Comparison of ENCODE assay signal across 12 cellular contexts in genomic region chr20:34639755-34640222, GRCh38. TPM values are rescaled to one million over a fixed set of nuclear protein-coding genes. Genes with fewer than 3 reads are reported as not detected.
A peak's percentile ranks its signal among the peaks of the same experiment; 100 is the strongest.
DNase-seq lines count a peak whose midpoint lies in the region; ATAC-seq and TF ChIP-seq lines count a peak whose summit lies in the region.
"Had no signal": no experiment of that assay in that cellular context is flagged by ENCODE, and none has a peak within 500 bp of the region (broad histone marks: within the 10 kb centered on the region; RNA-seq: fewer than 3 reads in every experiment).

No MANE protein-coding gene starts in this region.

- intact Hi-C loops in right cardiac atrium (cut with DNase I), result no loop called here

- DNase-seq in cardiac muscle cell (ENCODE audit: low read depth in 1 of 2, low spot score in 1 of 2) (peak in 1 of 2 donors; percentile 2), right cardiac atrium (no peak), NCI-H82 (lab: John Stamatoyannopoulos, UW) (peak; percentile 98), kidney tubule cell (ENCODE audit: low spot score) (peak; percentile 20), type B pancreatic cell (ENCODE audit: extremely low spot score, unreplicated experiment) (no peak), cerebellar cortex (ENCODE audit: low spot score) (no peak)
- DNase-seq: activated effector memory CD4-positive, alpha-beta T cell treated with anti-CD3 and anti-CD28 coated beads, Interleukin-2, amount 50 U/mL, for 16 hours; IMR-90; testis had no signal

- no peaks in the 10 kb centered on the region for H3K9me3 Mint-ChIP-seq in type B pancreatic cell

- no peaks in the 10 kb centered on the region for H3K27me3 Mint-ChIP-seq in type B pancreatic cell

- ATAC-seq in right cardiac atrium (no peak), HG03460 (IDR thresholded peaks at IDR 0.05; ENCODE audit: unreplicated experiment) (no peak), HG02852 (IDR thresholded peaks at IDR 0.05; ENCODE audit: unreplicated experiment) (no peak)
- ATAC-seq: A549 had no signal

- H3K4me3 Mint-ChIP-seq in type B pancreatic cell, result no peak overlapping the region

- H3K9me3 ChIP-seq in cardiac muscle cell (ENCODE audit: low read depth) (no peaks in the 10 kb centered on the region), right cardiac atrium (ENCODE audit: control insufficient read depth, low read length) (no peaks in the 10 kb centered on the region)
- H3K9me3 ChIP-seq: A549, testis had no signal

- H3K27me3 ChIP-seq in cardiac muscle cell (no peaks in the 10 kb centered on the region), right cardiac atrium (ENCODE audit: control insufficient read depth, insufficient read depth) (no peaks in the 10 kb centered on the region)
- H3K27me3 ChIP-seq: testis had no signal

- peak overlapping the region; percentile 31 for H3K27ac Mint-ChIP-seq in type B pancreatic cell

- TF ChIP-seq CTCF in cardiac muscle cell (IDR thresholded peaks at IDR 0.05; ENCODE audit: low read depth, low read length), result no peak
- no peak for TF ChIP-seq CTCF in type B pancreatic cell (conservative IDR thresholded peaks at IDR 0.05)

- H3K36me3 Mint-ChIP-seq in type B pancreatic cell, result peaks cover 15% of the 10 kb centered on the region

- H3K36me3 ChIP-seq in cardiac muscle cell, result peaks cover 8% of the 10 kb centered on the region

- no peak overlapping the region for H3K4me3 ChIP-seq in cardiac muscle cell
- no peak overlapping the region for H3K4me3 ChIP-seq in right cardiac atrium (ENCODE audit: low read length)
- H3K4me3 ChIP-seq: A549, testis had no signal

- WGBS in right cardiac atrium, result 51% methylated on average over 2 of the region's 2 CpGs

- peak overlapping the region; percentile 30 for H3K27ac ChIP-seq in cardiac muscle cell
- no peak overlapping the region for H3K27ac ChIP-seq in right cardiac atrium (ENCODE audit: low read length)
- H3K27ac ChIP-seq: A549, testis had no signal

- peaks cover 9% of the 10 kb centered on the region for H3K4me1 Mint-ChIP-seq in type B pancreatic cell (ENCODE audit: unreplicated experiment)

- H3K4me1 ChIP-seq in cardiac muscle cell (ENCODE audit: low read depth), result peaks cover 3% of the 10 kb centered on the region
- H3K4me1 ChIP-seq in right cardiac atrium (ENCODE audit: control insufficient read depth, insufficient read depth, low read length), result peaks cover 1% of the 10 kb centered on the region
- H3K4me1 ChIP-seq: testis had no signal

RNA-seq across cellular contexts. Expression of gene PIGU, which starts 37.1 kb away (rescaled TPM):
- total RNA-seq in cardiac muscle cell, result 22.8 and 25.1 TPM in 2 replicates
- 37.9 and 40.9 TPM in 2 replicates for polyA plus RNA-seq in cardiac muscle cell
- 10 to 100 TPM; 11.6 to 14.4 (median 13.6) TPM for total RNA-seq in right cardiac atrium
- polyA plus RNA-seq in right cardiac atrium, result 18.9 TPM
- total RNA-seq in type B pancreatic cell (ENCODE audit: low replicate concordance), result 41.5 and 46.2 TPM in 2 replicates

Comparison
In these comparisons a context has a peak if more than half of its experiments do, and no peak if none do; other contexts are left out.
1. DNase-seq: peak in NCI-H82 (single experiment) and kidney tubule cell (single experiment); none in right cardiac atrium (0 of 3), type B pancreatic cell (single experiment) and cerebellar cortex (single experiment).